8 cellular contexts compared by ENCODE assay signal in the genomic region with DNA sequence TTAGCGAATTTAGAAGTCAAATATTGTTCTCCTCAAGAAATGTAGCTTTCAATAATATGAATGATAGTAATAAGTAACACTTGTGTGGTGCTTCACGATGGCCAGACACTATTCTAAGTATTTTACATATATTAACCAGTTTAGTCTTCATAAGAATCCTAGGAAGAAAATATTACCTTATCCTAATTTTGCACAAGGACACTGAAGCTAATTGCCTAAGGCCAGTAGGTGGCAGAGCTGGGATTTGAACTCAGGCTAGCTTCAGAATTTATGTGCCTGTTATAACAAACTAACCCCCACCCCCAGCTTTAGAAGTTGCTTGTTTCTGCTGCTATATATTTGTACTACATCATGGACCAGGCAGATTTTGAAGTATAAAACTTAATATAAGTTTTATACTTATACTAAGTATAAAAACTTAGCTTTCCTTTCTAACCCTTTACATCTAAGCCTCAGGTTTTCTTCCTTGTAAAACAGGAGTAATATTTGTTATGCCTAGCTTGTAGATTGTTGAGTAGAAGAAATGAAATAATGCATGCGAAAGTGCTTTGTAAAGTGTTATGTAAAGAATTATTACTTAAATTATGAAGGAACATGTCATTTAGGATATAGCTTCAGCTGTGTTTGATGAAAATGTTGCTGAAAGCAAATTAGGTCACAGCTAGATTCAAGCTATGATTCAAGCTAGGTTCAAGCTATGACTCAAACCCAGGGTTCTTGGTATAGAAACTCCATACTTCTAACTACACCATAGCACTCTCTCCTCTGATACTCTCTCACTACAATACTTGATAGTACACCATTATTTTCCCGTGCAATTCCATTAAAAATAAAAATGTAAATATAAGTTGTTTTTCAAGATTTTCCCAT. TPM values are rescaled to one million over a fixed set of nuclear protein-coding genes. Genes with fewer than 3 reads are reported as not detected.
DNase-seq lines count a peak whose midpoint lies in the region; ATAC-seq, FAIRE-seq and TF ChIP-seq lines count a peak whose summit lies in the region.

No MANE protein-coding gene starts in this region.

- peaks cover 14% of the 10 kb centered on the region for H3K27me3 Mint-ChIP-seq in activated T-helper 17 cell treated with anti-CD3 and anti-CD28 coated beads, Interleukin-2, amount 50 U/mL, for 72 hours

- dilution Hi-C loops in keratinocyte (cut with MboI; ENCODE audit: extremely low pct_ligation_motif_present, low sequenced_read_pairs), result no loop called here

- H3K9me1 ChIP-seq in keratinocyte (ENCODE audit: control insufficient read depth, extremely low read depth, insufficient read depth, low read length), result no peaks in the 10 kb centered on the region

- no peak overlapping the region for H3K27ac Mint-ChIP-seq in activated T-helper 17 cell treated with anti-CD3 and anti-CD28 coated beads, Interleukin-2, amount 50 U/mL, for 72 hours

- no peak overlapping the region for H3K4me3 Mint-ChIP-seq in activated T-helper 17 cell treated with anti-CD3 and anti-CD28 coated beads, Interleukin-2, amount 50 U/mL, for 72 hours

- in situ Hi-C loops in gastrocnemius medialis (cut with MboI; ENCODE audit: low sequenced_read_pairs in 4 of 4), result no loop called here

- H3K79me2 ChIP-seq in keratinocyte (ENCODE audit: control insufficient read depth, insufficient read depth, low read length), result peaks cover 2% of the 10 kb centered on the region

- H4K20me1 ChIP-seq in keratinocyte (ENCODE audit: control insufficient read depth, extremely low read depth, insufficient read depth, low read length), result no peaks in the 10 kb centered on the region

- TF ChIP-seq POLR2A in gastrocnemius medialis (IDR thresholded peaks at IDR 0.05), result no peak

- H3K4me1 ChIP-seq in keratinocyte (ENCODE audit: control insufficient read depth, extremely low read depth, insufficient read depth, low read length) (peaks cover 20% of the 10 kb centered on the region), gastrocnemius medialis (peaks cover 4 to 5% of the 10 kb centered on the region in 2 donors)

- peak; percentile 74 for TF ChIP-seq CTCF in LNCaP clone FGC (IDR thresholded peaks at IDR 0.05; ENCODE audit: control insufficient read depth, extremely low read depth, insufficient read depth)
- TF ChIP-seq CTCF in keratinocyte (optimal IDR thresholded peaks at IDR 0.05 in 1 of 3, IDR thresholded peaks at IDR 0.05 in 1 of 3, conservative IDR thresholded peaks at IDR 0.05 in 1 of 3; ENCODE audit: extremely low read depth in 1 of 3, insufficient read depth in 2 of 3, low read length in 3 of 3), result peak; percentile 54 to 64 (median 60)
- TF ChIP-seq CTCF in gastrocnemius medialis (IDR thresholded peaks at IDR 0.05 in 4 of 5, conservative IDR thresholded peaks at IDR 0.05 in 1 of 5), result no peak

- H3K9me3 Mint-ChIP-seq in activated T-helper 17 cell treated with anti-CD3 and anti-CD28 coated beads, Interleukin-2, amount 50 U/mL, for 72 hours, result no peaks in the 10 kb centered on the region

- H3K4me2 ChIP-seq in keratinocyte (ENCODE audit: control insufficient read depth, extremely low read depth, insufficient read depth, low read depth, low read length), result no peak overlapping the region

- no peaks in the 10 kb centered on the region for H3K36me3 Mint-ChIP-seq in activated T-helper 17 cell treated with anti-CD3 and anti-CD28 coated beads, Interleukin-2, amount 50 U/mL, for 72 hours (ENCODE audit: low read depth)

- peak; percentile 2 for DNase-seq in NCI-H1436 treated with DMSO at 0.1 percent for 48 hours (lab: John Stamatoyannopoulos, UW)
- no peak for DNase-seq in NCI-H1436 (lab: John Stamatoyannopoulos, UW)
- peak; percentile 32 for DNase-seq in LNCaP clone FGC (ENCODE audit: low read depth)
- DNase-seq in keratinocyte (ENCODE audit: low read depth, low spot score), result no peak
- DNase-seq in gastrocnemius medialis, result no peak

- H2AFZ ChIP-seq in keratinocyte (ENCODE audit: control insufficient read depth, low read length), result no peak overlapping the region

- H3K36me3 ChIP-seq in keratinocyte (ENCODE audit: control insufficient read depth in 2 of 2, extremely low read depth in 1 of 2, insufficient read depth in 2 of 2, low read length in 2 of 2), result no peaks in the 10 kb centered on the region
- H3K36me3 ChIP-seq in gastrocnemius medialis, result no peaks in the 10 kb centered on the region

- H3K9ac ChIP-seq in keratinocyte (ENCODE audit: control insufficient read depth, extremely low read depth, insufficient read depth, low read length), result no peak overlapping the region

- H3K27me3 ChIP-seq in keratinocyte (ENCODE audit: control insufficient read depth, extremely low read depth, insufficient read depth, low read length) (no peaks in the 10 kb centered on the region), gastrocnemius medialis (peaks cover 4 to 9% (median 6%) of the 10 kb centered on the region in 3 donors)

- H3K4me3 ChIP-seq in LNCaP clone FGC (ENCODE audit: low read depth, low read length) (no peak overlapping the region), keratinocyte (ENCODE audit: control insufficient read depth in 2 of 3, extremely low read depth in 1 of 3, insufficient read depth in 2 of 3, low read depth in 1 of 3, low read length in 3 of 3) (no peak overlapping the region), gastrocnemius medialis (no peak overlapping the region)

- ATAC-seq in activated T-helper 17 cell treated with anti-CD3 and anti-CD28 coated beads, Interleukin-2, amount 50 U/mL, for 72 hours (replicated peaks), result peak; percentile 58
- ATAC-seq in HG03095 (IDR thresholded peaks at IDR 0.05; ENCODE audit: unreplicated experiment) (no peak), gastrocnemius medialis (no peak), GM21515 (IDR thresholded peaks at IDR 0.05; ENCODE audit: unreplicated experiment) (no peak)

- H3K4me1 Mint-ChIP-seq in activated T-helper 17 cell treated with anti-CD3 and anti-CD28 coated beads, Interleukin-2, amount 50 U/mL, for 72 hours, result peaks cover 10% of the 10 kb centered on the region

- H3K27ac ChIP-seq in keratinocyte (ENCODE audit: control insufficient read depth, insufficient read depth, low read length) (peak overlapping the region; percentile 25), gastrocnemius medialis (no peak overlapping the region)

- peak; percentile 82 for FAIRE-seq in keratinocyte (lab: Jason Lieb, UNC)

- H3K9me3 ChIP-seq in keratinocyte (ENCODE audit: control insufficient read depth, low read depth, low read length) (no peaks in the 10 kb centered on the region), gastrocnemius medialis (no peaks in the 10 kb centered on the region)

- intact Hi-C loops in gastrocnemius medialis (cut with DNase I; ENCODE audit: low total_unique reads), result no loop called here

RNA-seq across cellular contexts. Expression of a gene that starts 4.2 kb away (rescaled TPM):
- total RNA-seq in activated T-helper 17 cell treated with anti-CD3 and anti-CD28 coated beads, Interleukin-2, amount 50 U/mL, for 72 hours, result under 1 TPM; 0.15 to 0.16 TPM
- polyA plus RNA-seq in keratinocyte, result 14.1 to 21.7 TPM (median 19.9 TPM) in 3 replicates
- 7.9 TPM for polyA plus RNA-seq in keratinocyte (2011; ENCODE audit: low read depth)
- 8.8 and 17.9 TPM in 2 replicates for polyA plus RNA-seq in keratinocyte (2011; cell fraction: cytosol; rRNA removed)
- polyA plus RNA-seq in keratinocyte (2011; cell fraction: nucleus; rRNA removed), result 18.3 and 22.4 TPM in 2 replicates
- polyA plus RNA-seq in keratinocyte (2012; ENCODE audit: low replicate concordance), result 12.8 and 21.2 TPM in 2 replicates
- 15.8 to 22.6 TPM (median 22.5 TPM) in 3 replicates for polyA minus RNA-seq in keratinocyte
- 14.4 TPM for polyA minus RNA-seq in keratinocyte (2011; cell fraction: cytosol; rRNA and poly(A)+ RNA removed)
- polyA minus RNA-seq in keratinocyte (2011; cell fraction: nucleus; rRNA and poly(A)+ RNA removed), result 16.5 and 27.5 TPM in 2 replicates
- total RNA-seq in gastrocnemius medialis, result 1 to 10 TPM in 1 of 4 donors, under 1 TPM in 1, not detected in 2; 0.07 to 1.1 TPM

Comparison
In these comparisons a context has a peak if more than half of its experiments do, and no peak if none do; other contexts are left out.
1. DNase-seq: peak in NCI-H1436 treated with DMSO at 0.1 percent for 48 hours (single experiment) and LNCaP clone FGC (single experiment); none in NCI-H1436 (single experiment), keratinocyte (single experiment) and gastrocnemius medialis (0 of 2).
2. CTCF ChIP-seq: peak in LNCaP clone FGC (single experiment) and keratinocyte (3 of 3); none in gastrocnemius medialis (0 of 5).